ENCODE assay signal across 11 cellular contexts in the genomic region with DNA sequence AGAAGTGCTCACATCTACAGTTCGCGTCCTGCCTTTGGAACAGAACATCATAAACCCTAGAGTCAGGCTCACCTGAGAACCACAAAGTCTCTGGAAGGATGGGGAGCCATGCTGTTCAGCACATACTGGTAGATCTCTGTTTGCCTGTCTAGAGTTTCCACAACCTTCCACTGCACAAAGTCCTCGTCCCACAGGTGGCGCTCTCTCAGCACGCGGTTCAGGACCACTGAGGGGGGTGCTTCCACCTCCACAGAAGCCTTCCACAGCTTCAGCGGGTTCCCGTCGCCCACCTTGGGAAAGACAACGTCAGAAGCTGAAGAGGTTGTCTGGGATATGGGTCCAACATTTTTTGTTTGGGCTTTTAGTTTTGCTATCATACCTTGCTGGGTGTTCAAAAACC.
DNase-seq lines count a peak whose midpoint lies in the region; ATAC-seq, FAIRE-seq and TF ChIP-seq lines count a peak whose summit lies in the region.
"Had no signal": no experiment of that assay in that cellular context is flagged by ENCODE, and none has a peak within 500 bp of the region (broad histone marks: within the 10 kb centered on the region; RNA-seq: fewer than 3 reads in every experiment).

No MANE protein-coding gene starts in this region.

- H3K4me2 ChIP-seq in OCI-LY7 (ENCODE audit: low read length), result peak overlapping the region; percentile 61; the same call in 1 of the 2 replicates
- H3K4me2 ChIP-seq in hepatocyte, result no peak overlapping the region

- H3K9me3 ChIP-seq in A673 (ENCODE audit: low read depth, low read length, poor library complexity, severe bottlenecking) (no peaks in the 10 kb centered on the region), OCI-LY7 (ENCODE audit: low read length) (no peaks in the 10 kb centered on the region), hepatocyte (ENCODE audit: low read depth) (no peaks in the 10 kb centered on the region), T-helper 17 cell (ENCODE audit: control insufficient read depth, low read length, poor library complexity, severe bottlenecking) (no peaks in the 10 kb centered on the region)

- H3K27ac Mint-ChIP-seq in T-helper 17 cell, result no peak overlapping the region
- H3K27ac Mint-ChIP-seq: activated naive CD8-positive, alpha-beta T cell had no signal

- H3K27ac ChIP-seq in A673 (ENCODE audit: low read depth, low read length, poor library complexity, severe bottlenecking), result peak overlapping the region; percentile 66
- no peak overlapping the region for H3K27ac ChIP-seq in OCI-LY7 (ENCODE audit: low read depth, low read length, poor library complexity, severe bottlenecking)
- H3K27ac ChIP-seq in hepatocyte, result peak overlapping the region; percentile 4
- H3K27ac ChIP-seq: HL-60 had no signal

- intact Hi-C loops in A673 (cut with micrococcal nuclease; ENCODE audit: unreplicated experiment), result no loop called here
- intact Hi-C loops in OCI-LY7 (cut with micrococcal nuclease; ENCODE audit: unreplicated experiment), result loop anchor here (2.0 to 10.0 kb wide), 2 partner anchors 433 to 615 kb away; no protein-coding TSS in a partner anchor

- CTCF ChIA-PET in A673 (lab: Charles Lee) (interaction anchor here (1.0 kb wide), 1 partner anchor 14 kb away, joined by 3 read pairs; no protein-coding TSS in a partner anchor), OCI-LY7 (lab: Charles Lee; ENCODE audit: unreplicated experiment) (interaction anchor here (0.9 kb wide), 1 partner anchor 37 kb away, joined by 3 read pairs; no protein-coding TSS in a partner anchor)

- H3K79me2 ChIP-seq in OCI-LY7 (ENCODE audit: insufficient read depth, low read depth, low read length) (no peaks in the 10 kb centered on the region), hepatocyte (no peaks in the 10 kb centered on the region)

- peak overlapping the region; percentile 94; the same call in 1 of the 2 replicates for H2AFZ ChIP-seq in OCI-LY7 (ENCODE audit: low read length)
- no peak overlapping the region for H2AFZ ChIP-seq in hepatocyte

- peaks cover 45% of the 10 kb centered on the region for H3K27me3 Mint-ChIP-seq in T-helper 17 cell

- H3K9me2 ChIP-seq in OCI-LY7 (ENCODE audit: insufficient read depth, low read length), result no peaks in the 10 kb centered on the region
- no peaks in the 10 kb centered on the region for H3K9me2 ChIP-seq in hepatocyte (replicated peaks; ENCODE audit: insufficient read depth)

- TF ChIP-seq POLR2A in GM18951 (IDR thresholded peaks at IDR 0.05; ENCODE audit: extremely low read depth, insufficient read depth, insufficient read length), result peak; percentile 26

- FAIRE-seq in RCC 7860 (lab: Jason Lieb, UNC), result no peak

- in situ Hi-C loops in GM18951 (cut with MboI; ENCODE audit: low sequenced_read_pairs, unreplicated experiment), result no loop called here

- no peaks in the 10 kb centered on the region for H3K36me3 Mint-ChIP-seq in T-helper 17 cell (ENCODE audit: low read depth)
- H3K36me3 Mint-ChIP-seq: activated naive CD8-positive, alpha-beta T cell had no signal

- H3K4me1 Mint-ChIP-seq in T-helper 17 cell, result peaks cover 3% of the 10 kb centered on the region

- ATAC-seq in T-helper 17 cell, result no peak

- H3K4me3 Mint-ChIP-seq in T-helper 17 cell, result no peak overlapping the region
- H3K4me3 Mint-ChIP-seq: activated naive CD8-positive, alpha-beta T cell had no signal

- no TSS peak for BruUV-seq in A673 (replicated peaks; lab: Mats Ljungman, UMichigan)
- BruUV-seq in OCI-LY7 (replicated peaks; lab: Mats Ljungman, UMichigan), result no TSS peak

- POLR2A ChIA-PET in A673 (lab: Charles Lee; ENCODE audit: low non-redundant PET), result interaction anchor here (0.6 kb wide), 1 partner anchor 422 kb away, joined by 4 read pairs; no protein-coding TSS in a partner anchor
- POLR2A ChIA-PET in OCI-LY7 (lab: Charles Lee), result interaction anchor here (0.7 to 1.9 kb wide), 5 partner anchors 10 to 424 kb away, joined by 3 to 10 read pairs (median 4); no protein-coding TSS in a partner anchor

- DNase-seq in A673 (ENCODE audit: low spot score) (peak; percentile 69), OCI-LY7 (ENCODE audit: low spot score) (peak; percentile 7), hepatocyte (ENCODE audit: low spot score) (no peak), SKM-1 treated with dmso at 0.1 percent for 144 hours (lab: John Stamatoyannopoulos, UW; ENCODE audit: unreplicated experiment) (no peak), NCI-H2171 treated with DMSO at 0.1 percent for 48 hours (lab: John Stamatoyannopoulos, UW) (no peak), RCC 7860 (ENCODE audit: low spot score) (no peak), T-helper 17 cell (no peak)
- DNase-seq: stimulated activated CD4-positive, alpha-beta T cell treated with anti-CD3 and anti-CD28 coated beads, Interleukin-4, amount 100 ng/mL, for 1 hour had no signal

- H3K27me3 ChIP-seq in A673 (replicated peaks; ENCODE audit: insufficient read depth, low read depth, low read length, poor library complexity) (no peaks in the 10 kb centered on the region), hepatocyte (no peaks in the 10 kb centered on the region)

- H4K20me1 ChIP-seq in OCI-LY7 (ENCODE audit: insufficient read depth, low read length), result no peaks in the 10 kb centered on the region
- no peaks in the 10 kb centered on the region for H4K20me1 ChIP-seq in hepatocyte (ENCODE audit: insufficient read depth, poor library complexity, severe bottlenecking)

- peaks cover 93% of the 10 kb centered on the region for H3K36me3 ChIP-seq in A673 (ENCODE audit: insufficient read depth, low read length, poor library complexity, severe bottlenecking)
- no peaks in the 10 kb centered on the region for H3K36me3 ChIP-seq in OCI-LY7 (ENCODE audit: insufficient read depth, low read length)
- H3K36me3 ChIP-seq in hepatocyte (replicated peaks; ENCODE audit: insufficient read depth, low read depth), result no peaks in the 10 kb centered on the region

- H3K4me3 ChIP-seq in A673 (ENCODE audit: low read depth, low read length, poor library complexity, severe bottlenecking) (no peak overlapping the region), OCI-LY7 (ENCODE audit: low read depth, low read length, poor library complexity, severe bottlenecking) (no peak overlapping the region), hepatocyte (no peak overlapping the region)

- H3K4me1 ChIP-seq in A673 (ENCODE audit: insufficient read depth, low read length, poor library complexity, severe bottlenecking) (peaks cover 36% of the 10 kb centered on the region), OCI-LY7 (ENCODE audit: insufficient read depth, low read length, poor library complexity, severe bottlenecking) (peaks cover 15% of the 10 kb centered on the region), hepatocyte (ENCODE audit: insufficient read depth) (peaks cover 33% of the 10 kb centered on the region)

- 84% methylated on average over 10 of the region's 10 CpGs for WGBS in hepatocyte (ENCODE audit: low lambda C conversion rate, missing lambda C conversion rate)

- peak; percentile 76 for TF ChIP-seq CTCF in A673 (conservative IDR thresholded peaks at IDR 0.05; ENCODE audit: low read depth, low read length)
- peak; percentile 67 for TF ChIP-seq CTCF in OCI-LY7 (conservative IDR thresholded peaks at IDR 0.05; ENCODE audit: low read length)
- peak; percentile 7 for TF ChIP-seq CTCF in hepatocyte (IDR thresholded peaks at IDR 0.05; ENCODE audit: poor library complexity)

Comparison
In these comparisons a context has a peak if more than half of its experiments do, and no peak if none do; other contexts are left out.
1. DNase-seq: peak in A673 (single experiment) and OCI-LY7 (single experiment); none in hepatocyte (single experiment), SKM-1 treated with dmso at 0.1 percent for 144 hours (single experiment), NCI-H2171 treated with DMSO at 0.1 percent for 48 hours (single experiment), RCC 7860 (single experiment) and T-helper 17 cell (0 of 3).
2. CTCF ChIP-seq: peak in every context shown above with its lines; median percentile 76 in A673; 67 in OCI-LY7; 7 in hepatocyte.